20 cellular contexts compared by ENCODE assay signal in the genomic region with DNA sequence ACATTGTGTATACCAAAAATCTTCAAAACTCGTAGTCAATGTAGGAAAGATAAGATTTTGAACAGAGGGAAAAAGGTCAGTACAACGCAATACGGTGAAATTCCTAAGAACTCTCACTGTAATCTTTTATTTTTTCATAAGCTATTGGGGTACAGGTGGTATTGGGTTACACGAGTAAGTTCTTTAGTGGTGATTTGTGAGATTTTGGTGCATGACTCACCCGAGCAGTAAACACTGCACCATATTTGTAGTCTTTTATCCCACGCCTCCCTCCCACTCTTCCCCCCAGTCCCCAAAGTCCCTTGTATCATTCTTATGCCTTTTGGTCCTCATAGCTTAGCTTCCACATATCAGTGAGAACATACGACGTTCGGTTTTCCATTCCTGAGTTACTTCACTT.
DNase-seq lines count a peak whose midpoint lies in the region; ATAC-seq and TF ChIP-seq lines count a peak whose summit lies in the region.
"Had no signal": no experiment of that assay in that cellular context is flagged by ENCODE, and none has a peak within 500 bp of the region (broad histone marks: within the 10 kb centered on the region; RNA-seq: fewer than 3 reads in every experiment).

No MANE protein-coding gene starts in this region.

- no peaks in the 10 kb centered on the region for H3K9me2 ChIP-seq in PC-3 (replicated peaks; ENCODE audit: low read length)

- CTCF ChIA-PET in PC-3 (lab: Charles Lee), result no interaction called here

- peak; percentile 25 for DNase-seq in Daoy (ENCODE audit: low read depth)
- peak; percentile 0 for DNase-seq in ELR (ENCODE audit: low read depth)
- peak; percentile 36 for DNase-seq in HS-27A (ENCODE audit: low read depth)
- DNase-seq in PC-3, result peak; percentile 12
- no peak for DNase-seq in SIG-M5 treated with dmso at 0.1 percent for 504 hours (lab: John Stamatoyannopoulos, UW; ENCODE audit: unreplicated experiment)
- no peak for DNase-seq in aorta
- DNase-seq in iPS-NIHi11 (ENCODE audit: low spot score), result no peak
- DNase-seq: 8988T; CD4-positive, CD25-positive, alpha-beta regulatory T cell; CD8-positive, alpha-beta T cell; DMS 273 treated with DMSO at 0.1 percent for 48 hours; DMS53; DND-41; GDM1 had no signal

- no peak overlapping the region for H2AFZ ChIP-seq in PC-3 (ENCODE audit: low read length)
- H2AFZ ChIP-seq: GM23338 had no signal

- H3K9ac ChIP-seq in PC-3 (ENCODE audit: low read length), result no peak overlapping the region
- H3K9ac ChIP-seq: BLaER1 had no signal

- H3K4me1 ChIP-seq in PC-3 (ENCODE audit: insufficient read depth, low read length), result no peaks in the 10 kb centered on the region
- no peaks in the 10 kb centered on the region for H3K4me1 ChIP-seq in aorta (ENCODE audit: control insufficient read depth in 1 of 2, insufficient read depth in 2 of 2, low read length in 2 of 2)
- H3K4me1 ChIP-seq: BLaER1, HAP-1 had no signal

- ATAC-seq in PC-3 (no peak), HG02840 (IDR thresholded peaks at IDR 0.05; ENCODE audit: low FRiP score, unreplicated experiment) (no peak), aorta (ENCODE audit: low FRiP score) (no peak)
- ATAC-seq: CD8-positive, alpha-beta T cell; GM12878; GM23338 had no signal

- 84 to 86% methylated on average over 9 of the region's 9 CpGs for WGBS in aorta, 2 donors

- H3K27me3 ChIP-seq in PC-3 (ENCODE audit: low read length) (no peaks in the 10 kb centered on the region), aorta (ENCODE audit: control insufficient read depth in 1 of 2, insufficient read depth in 2 of 2, low read length in 1 of 2) (no peaks in the 10 kb centered on the region)
- H3K27me3 ChIP-seq: BLaER1 had no signal

- intact Hi-C loops in PC-3 (cut with micrococcal nuclease) (no loop called here), aorta (cut with DNase I) (no loop called here)

- H4K20me1 ChIP-seq in PC-3 (ENCODE audit: low read length), result no peaks in the 10 kb centered on the region
- H4K20me1 ChIP-seq: BLaER1 had no signal

- TF ChIP-seq CTCF in PC-3 (conservative IDR thresholded peaks at IDR 0.05; ENCODE audit: low read depth, low read length), result no peak

- H3F3A ChIP-seq in PC-3 (ENCODE audit: low read length, unreplicated experiment), result no peaks in the 10 kb centered on the region

- H3K27ac ChIP-seq in PC-3 (ENCODE audit: low read length), result no peak overlapping the region
- H3K27ac ChIP-seq in aorta (ENCODE audit: low read depth in 1 of 2, low read length in 2 of 2), result no peak overlapping the region
- H3K27ac ChIP-seq: BLaER1, C4-2B had no signal

- no TSS peak for BruUV-seq in PC-3 (replicated peaks; lab: Mats Ljungman, UMichigan)

- POLR2A ChIA-PET in PC-3 (lab: Charles Lee; ENCODE audit: unreplicated experiment), result no interaction called here

- H3K4me3 ChIP-seq in PC-3 (ENCODE audit: low read length) (no peak overlapping the region), aorta (ENCODE audit: low read length in 2 of 2) (no peak overlapping the region)
- H3K4me3 ChIP-seq: BLaER1, GM12878, GM23338, HAP-1 had no signal

- no peaks in the 10 kb centered on the region for H3K79me2 ChIP-seq in PC-3 (ENCODE audit: low read length)

- H3K36me3 ChIP-seq in PC-3 (ENCODE audit: low read depth, low read length) (no peaks in the 10 kb centered on the region), aorta (ENCODE audit: control insufficient read depth in 1 of 2, insufficient read depth in 2 of 2, low read length in 1 of 2) (no peaks in the 10 kb centered on the region)
- H3K36me3 ChIP-seq: BLaER1, HAP-1 had no signal

- H3K9me3 ChIP-seq in PC-3 (ENCODE audit: low read length), result no peaks in the 10 kb centered on the region
- H3K9me3 ChIP-seq in aorta (ENCODE audit: control insufficient read depth, low read length), result no peaks in the 10 kb centered on the region
- H3K9me3 ChIP-seq: BLaER1, HAP-1 had no signal

- no peak overlapping the region for H3K4me2 ChIP-seq in PC-3 (ENCODE audit: low read length)
- H3K4me2 ChIP-seq: BLaER1, GM23338 had no signal

Comparison
In these comparisons a context has a peak if more than half of its experiments do, and no peak if none do; other contexts are left out.
1. DNase-seq: peak in Daoy (single experiment), ELR (single experiment), HS-27A (single experiment) and PC-3 (single experiment); none in SIG-M5 treated with dmso at 0.1 percent for 504 hours (single experiment), aorta (0 of 2) and iPS-NIHi11 (single experiment).